1 cellular context compared by ENCODE assay signal in genomic region chr1:24659166-24659904, GRCh38.
A peak's percentile ranks its signal among the peaks of the same experiment; 100 is the strongest.
TF ChIP-seq lines count a peak whose summit lies in the region.

No MANE protein-coding gene starts in this region.

TF ChIP-seq in K562, 482 proteins besides CTCF, POLR2A, EP300 and RAD21:
- TF ChIP-seq ELK3 (CRISPR knock-in tag; IDR thresholded peaks at IDR 0.05) (no peak), RBFOX2 (IDR thresholded peaks at IDR 0.05; ENCODE audit: low read depth, low read length) (0 out of 2 replicates have a peak, but pooled peaks have one; percentile 17), ZNF551 (CRISPR knock-in tag; IDR thresholded peaks at IDR 0.05) (no peak), RHOXF2B (CRISPR knock-in tag; conservative IDR thresholded peaks at IDR 0.05) (no peak), GATAD2A (IDR thresholded peaks at IDR 0.05) (no peak), HDAC3 (IDR thresholded peaks at IDR 0.05; ENCODE audit: borderline replicate concordance, partially characterized antibody) (no peak), RBM14 (IDR thresholded peaks at IDR 0.05; ENCODE audit: borderline replicate concordance, insufficient read depth, low read depth, low read length) (no peak), XRCC3 (IDR thresholded peaks at IDR 0.05) (no peak)
